In genomic region chr7:110130669-110131068, GRCh38 we compare ENCODE assay signal across 2 cellular contexts.
TF ChIP-seq lines count a peak whose summit lies in the region.

No MANE protein-coding gene starts in this region.

TF ChIP-seq in A549, 52 proteins besides CTCF, POLR2A, EP300 and RAD21 (continued from another document):
- TF ChIP-seq JUN (IDR thresholded peaks at IDR 0.05) (no peak), USF2 (IDR thresholded peaks at IDR 0.05) (no peak), CBX8 (IDR thresholded peaks at IDR 0.05) (no peak)

TF ChIP-seq in GM23338, 12 proteins besides CTCF, POLR2A, EP300 and RAD21 (continued from another document):
- no peak for TF ChIP-seq ZNF462 (CRISPR knock-in tag; IDR thresholded peaks at IDR 0.05)
- no peak for TF ChIP-seq ZNF114 (CRISPR knock-in tag; IDR thresholded peaks at IDR 0.05)
- no peak for TF ChIP-seq NANOG (IDR thresholded peaks at IDR 0.05; ENCODE audit: borderline replicate concordance)
- no peak for TF ChIP-seq POLR2AphosphoS5 (IDR thresholded peaks at IDR 0.05; ENCODE audit: low read depth)
- TF ChIP-seq STAT1 (IDR thresholded peaks at IDR 0.05; ENCODE audit: unreplicated experiment): no peak
- no peak for TF ChIP-seq CREB1 (CRISPR knock-in tag; IDR thresholded peaks at IDR 0.05; ENCODE audit: low read depth)
- TF ChIP-seq JUNB (IDR thresholded peaks at IDR 0.05; ENCODE audit: unreplicated experiment): no peak
TF ChIP-seq in GM23338: peak in this region for 0.
